Comparison of ENCODE assay signal across 8 cellular contexts in genomic region chr1:94734963-94735899, GRCh38.
DNase-seq lines count a peak whose midpoint lies in the region; ATAC-seq and TF ChIP-seq lines count a peak whose summit lies in the region.

No MANE protein-coding gene starts in this region.

- H3K36me3 Mint-ChIP-seq in chondrocyte (ENCODE audit: low read depth) (no peaks in the 10 kb centered on the region), mesothelial cell of epicardium (no peaks in the 10 kb centered on the region)

- DNase-seq in KG1 (lab: John Stamatoyannopoulos, UW) (peak; percentile 34), chondrocyte (ENCODE audit: low spot score) (no peak), mesothelial cell of epicardium (ENCODE audit: low spot score in 2 of 2, unreplicated experiment in 2 of 2) (peak; percentile 35 to 58), NCI-H2029 (lab: John Stamatoyannopoulos, UW) (no peak), HCEC 1CT (no peak), ecto neural progenitor cell (ENCODE audit: low spot score) (no peak)

- H2AFZ ChIP-seq in ACC112 (ENCODE audit: low read length, unreplicated experiment), result peak overlapping the region; percentile 74

- H3K4me1 ChIP-seq in ACC112 (ENCODE audit: control insufficient read depth, insufficient read depth, low read length, unreplicated experiment), result peaks cover 53% of the 10 kb centered on the region

- no peaks in the 10 kb centered on the region for H3K27me3 Mint-ChIP-seq in chondrocyte (ENCODE audit: low read depth)
- no peaks in the 10 kb centered on the region for H3K27me3 Mint-ChIP-seq in mesothelial cell of epicardium (ENCODE audit: low read depth)

- H3K79me2 ChIP-seq in ACC112 (ENCODE audit: control insufficient read depth, insufficient read depth, low read length, unreplicated experiment), result no peaks in the 10 kb centered on the region

- H3K27ac Mint-ChIP-seq in chondrocyte (ENCODE audit: unreplicated experiment) (peak overlapping the region; percentile 91), mesothelial cell of epicardium (peak overlapping the region; percentile 96)

- peak overlapping the region; percentile 87 for H3K27ac ChIP-seq in ACC112 (ENCODE audit: low read depth, low read length)

- TF ChIP-seq CTCF in chondrocyte (IDR thresholded peaks at IDR 0.05), result no peak
- TF ChIP-seq CTCF in mesothelial cell of epicardium (IDR thresholded peaks at IDR 0.05; ENCODE audit: unreplicated experiment), result no peak

- H3K36me3 ChIP-seq in ACC112 (ENCODE audit: insufficient read depth, low read length), result no peaks in the 10 kb centered on the region

- no peak for ATAC-seq in HG03135 (IDR thresholded peaks at IDR 0.05; ENCODE audit: unreplicated experiment)

- H3K27me3 ChIP-seq in ACC112 (ENCODE audit: insufficient read depth, low read length), result no peaks in the 10 kb centered on the region

- H3K4me1 Mint-ChIP-seq in chondrocyte (ENCODE audit: low read depth), result peaks cover 63% of the 10 kb centered on the region
- H3K4me1 Mint-ChIP-seq in mesothelial cell of epicardium, result peaks cover 29% of the 10 kb centered on the region

- H3K9me3 Mint-ChIP-seq in chondrocyte (ENCODE audit: low read depth), result no peaks in the 10 kb centered on the region
- no peaks in the 10 kb centered on the region for H3K9me3 Mint-ChIP-seq in mesothelial cell of epicardium

- peak overlapping the region; percentile 55 for H3K4me3 ChIP-seq in ACC112 (ENCODE audit: low read depth, low read length)

- H3K4me3 Mint-ChIP-seq in chondrocyte (ENCODE audit: unreplicated experiment) (peak overlapping the region; percentile 46), mesothelial cell of epicardium (peak overlapping the region; percentile 30)

Comparison
In these comparisons a context has a peak if more than half of its experiments do, and no peak if none do; other contexts are left out.
1. DNase-seq: peak in KG1 (single experiment) and mesothelial cell of epicardium (2 of 2); none in chondrocyte (single experiment), NCI-H2029 (single experiment), HCEC 1CT (single experiment) and ecto neural progenitor cell (single experiment).